In the genomic region with DNA sequence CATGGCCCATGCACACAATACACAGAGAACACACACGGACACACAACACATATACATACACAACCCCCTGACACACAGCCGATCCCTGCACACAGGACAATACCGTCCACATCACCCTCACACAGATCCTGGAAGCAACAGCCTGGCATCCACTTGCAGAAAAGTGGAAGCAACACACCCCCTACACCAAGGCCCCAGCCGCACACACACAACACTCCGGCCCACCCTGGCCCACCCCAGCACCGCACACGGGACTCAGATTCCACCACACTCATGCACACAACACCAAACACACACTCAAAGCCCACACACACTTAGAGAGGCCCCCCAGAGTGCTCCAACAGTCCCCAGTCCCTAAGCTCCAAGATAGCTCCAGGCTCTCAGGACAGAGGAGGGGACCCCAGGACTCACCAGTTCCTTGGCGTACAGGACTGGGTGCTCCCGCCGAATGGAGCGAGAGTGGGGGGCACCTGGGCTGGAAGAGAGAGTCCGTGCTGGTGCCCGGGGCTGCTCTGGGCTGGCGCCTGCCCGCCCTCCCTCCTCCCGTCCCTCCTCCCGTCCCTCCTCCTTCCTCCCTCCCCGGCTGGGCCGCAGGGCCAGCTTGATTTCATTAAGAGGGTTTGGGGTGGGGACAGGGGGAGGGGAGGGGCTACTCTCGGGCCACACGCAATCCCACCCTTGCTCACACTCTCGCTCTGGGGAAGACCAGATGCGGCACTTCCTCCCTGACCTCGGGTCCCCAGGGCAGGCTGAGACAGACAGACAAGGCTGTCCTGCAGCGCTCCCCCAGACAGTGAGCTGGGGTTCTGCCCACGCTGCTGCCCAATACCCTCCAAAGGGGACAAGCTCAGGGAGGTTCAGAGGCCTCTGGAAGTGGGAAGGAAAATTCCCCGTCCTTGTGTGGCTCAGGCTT, we compare ENCODE assay signal across 9 cellular contexts. TPM values are rescaled to one million over a fixed set of nuclear protein-coding genes. Genes with fewer than 3 reads are reported as not detected.
DNase-seq lines count a peak whose midpoint lies in the region; ATAC-seq, FAIRE-seq and TF ChIP-seq lines count a peak whose summit lies in the region.
"Had no signal": no experiment of that assay in that cellular context is flagged by ENCODE, and none has a peak within 500 bp of the region (broad histone marks: within the 10 kb centered on the region; RNA-seq: fewer than 3 reads in every experiment).

TMEM119 (minus strand) TSS at position 526 of the 913 bp plus-strand sequence. CDS start 5,701 bp downstream, outside the sequence.

- no peak for TF ChIP-seq POLR2A in GM12878 (IDR thresholded peaks at IDR 0.05; ENCODE audit: low read depth, low read length)

- H3K27ac ChIP-seq in GM12878 (ENCODE audit: control insufficient read depth, insufficient read depth): no peak within 1 kb of the TSS

- no peak within 1 kb of the TSS for H3K4me3 ChIP-seq in GM12878

- H3K9me3 ChIP-seq in GM12878 (replicated peaks; ENCODE audit: control insufficient read depth, insufficient read depth, low read length): no peaks in the 10 kb centered on the region

- no peak within 1 kb of the TSS for H3K9ac ChIP-seq in GM12878 (ENCODE audit: control insufficient read depth, insufficient read depth, low read length)

- no peak for TF ChIP-seq EP300 in GM12878 (IDR thresholded peaks at IDR 0.05; ENCODE audit: borderline replicate concordance in 1 of 2, control insufficient read depth in 1 of 2, low read depth in 2 of 2, low read length in 2 of 2)

- ATAC-seq in GM12878 (peak; percentile 55), left colon (peak; percentile 12)
- peak; percentile 32 for ATAC-seq in stimulated activated memory B cell treated with anti-CD40 and anti-IgM and Interleukin-4, amounts not matched to agents 10 μg/mL and 1 μg/mL and 100 μg/mL, for 72 hours
- ATAC-seq in activated naive CD4-positive, alpha-beta T cell treated with anti-CD3 and anti-CD28 coated beads, Interleukin-2, amount 50 U/mL, for 72 hours: no peak

- H3K9me3 Mint-ChIP-seq in stimulated activated memory B cell treated with anti-CD40 and anti-IgM and Interleukin-4, amounts not matched to agents 10 μg/mL and 1 μg/mL and 100 μg/mL, for 72 hours: no peaks in the 10 kb centered on the region
- no peaks in the 10 kb centered on the region for H3K9me3 Mint-ChIP-seq in activated naive CD4-positive, alpha-beta T cell treated with anti-CD3 and anti-CD28 coated beads, Interleukin-2, amount 50 U/mL, for 72 hours
- H3K9me3 Mint-ChIP-seq: activated T-helper 2 cell treated with anti-CD3 and anti-CD28 coated beads, Interferon-gamma antibody, Interleukin-2, Interleukin-4, amounts not matched to agents 10 μg/mL and 5 μg/mL and 100 μg/mL, durations not matched to agents 14 hours and 24 hours and 36 hours had no signal

- no TSS peak for BruUV-seq in GM12878 (replicated peaks; lab: Mats Ljungman, UMichigan)

- RAD21 ChIA-PET in GM12878 (lab: Charles Lee; ENCODE audit: unreplicated experiment): interaction anchor here (0.6 kb wide), 1 partner anchor 15 kb away, joined by 3 read pairs; no protein-coding TSS in a partner anchor

- TF ChIP-seq CTCF in GM12878 (IDR thresholded peaks at IDR 0.05 in 2 of 3, conservative IDR thresholded peaks at IDR 0.05 in 1 of 3; ENCODE audit: control insufficient read depth in 2 of 3, extremely low read depth in 1 of 3, insufficient read depth in 1 of 3, low read depth in 3 of 3, low read length in 3 of 3): no peak

- H3K27me3 ChIP-seq in GM12878 (replicated peaks in 1 of 2; ENCODE audit: control insufficient read depth in 2 of 2, insufficient read depth in 2 of 2, low read length in 1 of 2): no peaks in the 10 kb centered on the region

- H3K79me2 ChIP-seq in GM12878 (ENCODE audit: control insufficient read depth, insufficient read depth, low read length): no peaks in the 10 kb centered on the region

- SMC1A ChIA-PET in GM12878 (lab: Charles Lee; ENCODE audit: uncharacterized antibody, unreplicated experiment): interaction anchor here (0.9 to 1.0 kb wide), 2 partner anchors 20 to 22 kb away, joined by 4 to 5 read pairs; no protein-coding TSS in a partner anchor

- DNase-seq in HCEC 1CT: peak; percentile 75
- DNase-seq in GM12878 (ENCODE audit: low read depth, low spot score): no peak
- DNase-seq in left colon: no peak
- DNase-seq in foreskin melanocyte: no peak
- DNase-seq in NOMO-1 treated with dmso at 0.1 percent for 144 hours (lab: John Stamatoyannopoulos, UW; ENCODE audit: unreplicated experiment): no peak
- no peak for DNase-seq in putamen (ENCODE audit: low spot score)
- DNase-seq in activated naive CD4-positive, alpha-beta T cell treated with anti-CD3 and anti-CD28 coated beads, Interleukin-2, amount 50 U/mL, for 72 hours (ENCODE audit: low spot score in 2 of 2): no peak

- no peaks in the 10 kb centered on the region for H3K4me1 ChIP-seq in GM12878 (ENCODE audit: control insufficient read depth, insufficient read depth, low read length)

- in situ Hi-C loops in GM12878 (cut with MboI): no loop called here

- H3K4me2 ChIP-seq in GM12878 (ENCODE audit: control insufficient read depth, insufficient read depth): no peak within 1 kb of the TSS

- 37% methylated on average over 19 of the region's 27 CpGs for WGBS in GM12878 (ENCODE audit: insufficient coverage, insufficient replicate concordance, low lambda C conversion rate, missing lambda C conversion rate)

- no peak for FAIRE-seq in GM12878 (lab: Jason Lieb, UNC)

- no peaks in the 10 kb centered on the region for H3K36me3 ChIP-seq in GM12878 (ENCODE audit: control insufficient read depth in 2 of 2, insufficient read depth in 2 of 2, low read length in 1 of 2)

- no peak within 1 kb of the TSS for H3K4me3 Mint-ChIP-seq in stimulated activated memory B cell treated with anti-CD40 and anti-IgM and Interleukin-4, amounts not matched to agents 10 μg/mL and 1 μg/mL and 100 μg/mL, for 72 hours

- peaks cover 12% of the 10 kb centered on the region for H3K4me1 Mint-ChIP-seq in stimulated activated memory B cell treated with anti-CD40 and anti-IgM and Interleukin-4, amounts not matched to agents 10 μg/mL and 1 μg/mL and 100 μg/mL, for 72 hours

- no peaks in the 10 kb centered on the region for H4K20me1 ChIP-seq in GM12878 (ENCODE audit: control insufficient read depth, insufficient read depth)

- POLR2A ChIA-PET in GM12878 (lab: Charles Lee): interaction anchor here (0.5 kb wide), 1 partner anchor 25 kb away, joined by 4 read pairs; no protein-coding TSS in a partner anchor

- H3K27me3 Mint-ChIP-seq in stimulated activated memory B cell treated with anti-CD40 and anti-IgM and Interleukin-4, amounts not matched to agents 10 μg/mL and 1 μg/mL and 100 μg/mL, for 72 hours: no peaks in the 10 kb centered on the region

- CTCF ChIA-PET in GM12878 (lab: Yijun Ruan, JAX): interaction anchor here (1.0 to 1.2 kb wide), 2 partner anchors 19 to 25 kb away, joined by 3 to 4 read pairs; no protein-coding TSS in a partner anchor

- no peak for TF ChIP-seq RAD21 in GM12878 (IDR thresholded peaks at IDR 0.05; ENCODE audit: insufficient read depth, low read depth, low read length)

- intact Hi-C loops in GM12878 (cut with micrococcal nuclease; ENCODE audit: unreplicated experiment): no loop called here
- intact Hi-C loops in left colon (cut with DNase I, micrococcal nuclease): no loop called here

- H3K27ac Mint-ChIP-seq in stimulated activated memory B cell treated with anti-CD40 and anti-IgM and Interleukin-4, amounts not matched to agents 10 μg/mL and 1 μg/mL and 100 μg/mL, for 72 hours: peak within 1 kb of the TSS; percentile 33
- no peak within 1 kb of the TSS for H3K27ac Mint-ChIP-seq in activated naive CD4-positive, alpha-beta T cell treated with anti-CD3 and anti-CD28 coated beads, Interleukin-2, amount 50 U/mL, for 72 hours
- H3K27ac Mint-ChIP-seq: activated T-helper 2 cell treated with anti-CD3 and anti-CD28 coated beads, Interferon-gamma antibody, Interleukin-2, Interleukin-4, amounts not matched to agents 10 μg/mL and 5 μg/mL and 100 μg/mL, durations not matched to agents 14 hours and 24 hours and 36 hours had no signal

- H3K36me3 Mint-ChIP-seq in stimulated activated memory B cell treated with anti-CD40 and anti-IgM and Interleukin-4, amounts not matched to agents 10 μg/mL and 1 μg/mL and 100 μg/mL, for 72 hours: no peaks in the 10 kb centered on the region
- H3K36me3 Mint-ChIP-seq in activated naive CD4-positive, alpha-beta T cell treated with anti-CD3 and anti-CD28 coated beads, Interleukin-2, amount 50 U/mL, for 72 hours: no peaks in the 10 kb centered on the region

- no peak within 1 kb of the TSS for H2AFZ ChIP-seq in GM12878 (ENCODE audit: control insufficient read depth, low read depth, low read length)

TF ChIP-seq in GM12878, 131 proteins besides CTCF, POLR2A, EP300 and RAD21 (continues in another document):
- TF ChIP-seq NFXL1 (IDR thresholded peaks at IDR 0.05; ENCODE audit: borderline replicate concordance) (peak; percentile 89), RBBP5 (conservative IDR thresholded peaks at IDR 0.05) (no peak), RB1 (IDR thresholded peaks at IDR 0.05; ENCODE audit: borderline replicate concordance) (no peak), MYB (IDR thresholded peaks at IDR 0.05; ENCODE audit: borderline replicate concordance, low read depth, low read length) (no peak), CBX5 (IDR thresholded peaks at IDR 0.05; ENCODE audit: low read depth) (no peak), SPI1 (IDR thresholded peaks at IDR 0.05; ENCODE audit: borderline replicate concordance, insufficient read depth, low read depth, low read length) (peak; percentile 52; the same call in 1 of the 2 replicates)

RNA-seq across cellular contexts. Expression of gene TMEM119, which starts in this region (rescaled TPM):
- total RNA-seq in GM12878 (2013; cell fraction: nucleolus; rRNA removed): 0.27 TPM in 1 of 2 replicates, not detected in the other
- 0.05 and 0.11 TPM in 2 replicates for total RNA-seq in GM12878 (2014; rRNA removed)
- total RNA-seq in GM12878 (2014; rRNA removed; fragmentation: Illumina TruSeq; extraction: Trizol): not detected in 2 replicates
- 0.44 TPM in 1 of 2 replicates, not detected in the other for total RNA-seq in GM12878 (2021)
- polyA plus RNA-seq in GM12878 (2011; ENCODE audit: low read depth): 0.22 TPM
- 0.23 and 0.29 TPM in 2 replicates for polyA plus RNA-seq in GM12878 (2011; rRNA removed)
- polyA plus RNA-seq in GM12878 (2011; cell fraction: cytosol; rRNA removed): 0.19 and 0.35 TPM in 2 replicates
- polyA plus RNA-seq in GM12878 (2011; cell fraction: nucleus; rRNA removed): 0.59 and 0.67 TPM in 2 replicates
- 0.12 and 0.53 TPM in 2 replicates for polyA plus RNA-seq in GM12878 (2012)
- polyA plus RNA-seq in GM12878 (2014; fragmentation: Illumina TruSeq; extraction: Trizol): not detected in 2 replicates
- polyA plus RNA-seq in GM12878 (2014; fragmentation: Nextera tagmentation; extraction: Ambion mirVana): not detected
- 0.08 TPM in 1 of 2 replicates, not detected in the other for polyA plus RNA-seq in GM12878 (2014; rRNA removed)
- polyA plus RNA-seq in GM12878 (2016; fragmentation: Nextera tagmentation; extraction: Ambion mirVana): under 1 TPM; 0.15 to 0.19 TPM
- 0.41 and 0.51 TPM in 2 replicates for polyA minus RNA-seq in GM12878 (2011; rRNA and poly(A)+ RNA removed)
- not detected in 2 replicates for polyA minus RNA-seq in GM12878 (2011; cell fraction: cytosol; rRNA and poly(A)+ RNA removed)
- polyA minus RNA-seq in GM12878 (2011; cell fraction: nucleus; rRNA and poly(A)+ RNA removed): 0.12 and 0.48 TPM in 2 replicates
- 1 to 10 TPM; 3.6 to 8.0 TPM for total RNA-seq in left colon
- under 1 TPM in 1 of 2 donors, not detected in 1; 0.09 TPM for total RNA-seq in activated naive CD4-positive, alpha-beta T cell treated with anti-CD3 and anti-CD28 coated beads, Interleukin-2, amount 50 U/mL, for 72 hours
- total RNA-seq: activated T-helper 2 cell treated with anti-CD3 and anti-CD28 coated beads, Interferon-gamma antibody, Interleukin-2, Interleukin-4, amounts not matched to agents 10 μg/mL and 5 μg/mL and 100 μg/mL, durations not matched to agents 14 hours and 24 hours and 36 hours had no signal

Comparison
In these comparisons a context has a peak if more than half of its experiments do, and no peak if none do; other contexts are left out.
1. Peak in ATAC-seq in GM12878; RNA of the gene not detected or under 1 TPM.
2. ATAC-seq: peak in left colon (single experiment) and stimulated activated memory B cell treated with anti-CD40 and anti-IgM and Interleukin-4, amounts not matched to agents 10 μg/mL and 1 μg/mL and 100 μg/mL, for 72 hours (single experiment); none in activated naive CD4-positive, alpha-beta T cell treated with anti-CD3 and anti-CD28 coated beads, Interleukin-2, amount 50 U/mL, for 72 hours (0 of 2).